ENCODE assay signal across 1 cellular context in the genomic region with DNA sequence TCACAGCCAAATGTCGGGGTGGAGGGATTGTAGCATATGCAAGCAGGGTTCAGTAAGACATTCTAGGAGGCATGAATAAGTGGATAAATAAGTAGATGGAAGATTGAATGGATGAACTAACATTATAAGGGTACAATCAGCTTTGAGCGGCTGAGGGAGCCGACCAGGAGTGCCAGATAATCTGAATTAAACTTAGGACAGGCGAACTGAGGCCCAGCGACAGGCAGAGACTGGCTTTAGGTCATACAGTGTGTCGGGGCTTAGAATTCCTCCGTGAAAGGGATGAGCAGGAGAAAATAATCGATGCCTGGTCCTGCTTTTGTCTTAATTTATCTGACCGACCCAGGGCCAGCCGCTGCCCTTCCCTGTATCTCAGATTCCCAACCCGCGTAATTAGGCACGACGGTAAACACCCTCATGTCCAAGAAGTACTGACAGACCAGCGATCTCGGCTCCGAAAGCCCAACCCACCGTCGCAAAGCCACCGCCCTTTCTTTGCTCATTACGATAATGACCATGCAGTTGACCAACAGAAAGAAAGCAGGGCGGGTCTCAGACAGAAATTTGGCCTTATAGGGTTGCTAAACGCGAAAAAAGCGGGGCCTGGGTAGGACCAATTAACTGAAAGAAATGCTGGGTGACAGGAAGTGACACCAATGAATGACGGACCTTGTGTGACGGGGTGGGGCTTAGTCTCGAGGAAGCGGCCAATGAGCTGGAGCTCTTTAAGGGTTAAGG.
TF ChIP-seq lines count a peak whose summit lies in the region.

No MANE protein-coding gene starts in this region.

TF ChIP-seq in K562, 482 proteins besides CTCF, POLR2A, EP300 and RAD21 (continues in another document):
- TF ChIP-seq NRF1 (conservative IDR thresholded peaks at IDR 0.05 in 1 of 2, IDR thresholded peaks at IDR 0.05 in 1 of 2): no peak; a peak in 1 of 4 replicates
- peak; percentile 68; the same call in 1 of the 2 replicates for TF ChIP-seq PHF8 (IDR thresholded peaks at IDR 0.05; ENCODE audit: borderline replicate concordance, low read length)
- no peak for TF ChIP-seq ZC3H11A (IDR thresholded peaks at IDR 0.05; ENCODE audit: low read depth, low read length)
- TF ChIP-seq, protein P1, sequence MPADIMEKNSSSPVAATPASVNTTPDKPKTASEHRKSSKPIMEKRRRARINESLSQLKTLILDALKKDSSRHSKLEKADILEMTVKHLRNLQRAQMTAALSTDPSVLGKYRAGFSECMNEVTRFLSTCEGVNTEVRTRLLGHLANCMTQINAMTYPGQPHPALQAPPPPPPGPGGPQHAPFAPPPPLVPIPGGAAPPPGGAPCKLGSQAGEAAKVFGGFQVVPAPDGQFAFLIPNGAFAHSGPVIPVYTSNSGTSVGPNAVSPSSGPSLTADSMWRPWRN (IDR thresholded peaks at IDR 0.05; ENCODE audit: low read depth): no peak
- no peak for TF ChIP-seq ZNF589 (CRISPR knock-in tag; IDR thresholded peaks at IDR 0.05; ENCODE audit: low read depth)
- TF ChIP-seq, protein P2, sequence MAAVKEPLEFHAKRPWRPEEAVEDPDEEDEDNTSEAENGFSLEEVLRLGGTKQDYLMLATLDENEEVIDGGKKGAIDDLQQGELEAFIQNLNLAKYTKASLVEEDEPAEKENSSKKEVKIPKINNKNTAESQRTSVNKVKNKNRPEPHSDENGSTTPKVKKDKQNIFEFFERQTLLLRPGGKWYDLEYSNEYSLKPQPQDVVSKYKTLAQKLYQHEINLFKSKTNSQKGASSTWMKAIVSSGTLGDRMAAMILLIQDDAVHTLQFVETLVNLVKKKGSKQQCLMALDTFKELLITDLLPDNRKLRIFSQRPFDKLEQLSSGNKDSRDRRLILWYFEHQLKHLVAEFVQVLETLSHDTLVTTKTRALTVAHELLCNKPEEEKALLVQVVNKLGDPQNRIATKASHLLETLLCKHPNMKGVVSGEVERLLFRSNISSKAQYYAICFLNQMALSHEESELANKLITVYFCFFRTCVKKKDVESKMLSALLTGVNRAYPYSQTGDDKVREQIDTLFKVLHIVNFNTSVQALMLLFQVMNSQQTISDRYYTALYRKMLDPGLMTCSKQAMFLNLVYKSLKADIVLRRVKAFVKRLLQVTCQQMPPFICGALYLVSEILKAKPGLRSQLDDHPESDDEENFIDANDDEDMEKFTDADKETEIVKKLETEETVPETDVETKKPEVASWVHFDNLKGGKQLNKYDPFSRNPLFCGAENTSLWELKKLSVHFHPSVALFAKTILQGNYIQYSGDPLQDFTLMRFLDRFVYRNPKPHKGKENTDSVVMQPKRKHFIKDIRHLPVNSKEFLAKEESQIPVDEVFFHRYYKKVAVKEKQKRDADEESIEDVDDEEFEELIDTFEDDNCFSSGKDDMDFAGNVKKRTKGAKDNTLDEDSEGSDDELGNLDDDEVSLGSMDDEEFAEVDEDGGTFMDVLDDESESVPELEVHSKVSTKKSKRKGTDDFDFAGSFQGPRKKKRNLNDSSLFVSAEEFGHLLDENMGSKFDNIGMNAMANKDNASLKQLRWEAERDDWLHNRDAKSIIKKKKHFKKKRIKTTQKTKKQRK (IDR thresholded peaks at IDR 0.05; ENCODE audit: borderline replicate concordance, low read depth, low read length): peak; percentile 89
- TF ChIP-seq ZBTB17 (CRISPR knock-in tag; IDR thresholded peaks at IDR 0.05): peak; percentile 78; the same call in 1 of the 2 replicates
- TF ChIP-seq, protein P3, sequence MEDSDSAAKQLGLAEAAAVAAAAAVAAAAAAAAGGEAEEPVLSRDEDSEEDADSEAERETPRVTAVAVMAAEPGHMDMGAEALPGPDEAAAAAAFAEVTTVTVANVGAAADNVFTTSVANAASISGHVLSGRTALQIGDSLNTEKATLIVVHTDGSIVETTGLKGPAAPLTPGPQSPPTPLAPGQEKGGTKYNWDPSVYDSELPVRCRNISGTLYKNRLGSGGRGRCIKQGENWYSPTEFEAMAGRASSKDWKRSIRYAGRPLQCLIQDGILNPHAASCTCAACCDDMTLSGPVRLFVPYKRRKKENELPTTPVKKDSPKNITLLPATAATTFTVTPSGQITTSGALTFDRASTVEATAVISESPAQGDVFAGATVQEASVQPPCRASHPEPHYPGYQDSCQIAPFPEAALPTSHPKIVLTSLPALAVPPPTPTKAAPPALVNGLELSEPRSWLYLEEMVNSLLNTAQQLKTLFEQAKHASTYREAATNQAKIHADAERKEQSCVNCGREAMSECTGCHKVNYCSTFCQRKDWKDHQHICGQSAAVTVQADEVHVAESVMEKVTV (CRISPR knock-in tag; IDR thresholded peaks at IDR 0.05): no peak
- TF ChIP-seq FIP1L1 (IDR thresholded peaks at IDR 0.05; ENCODE audit: low read depth, low read length, poor library complexity, severe bottlenecking): no peak
- TF ChIP-seq OTX1 (CRISPR knock-in tag; IDR thresholded peaks at IDR 0.05): no peak
- TF ChIP-seq PHTF2 (CRISPR knock-in tag; IDR thresholded peaks at IDR 0.05): no peak
- TF ChIP-seq RBM39 (optimal IDR thresholded peaks at IDR 0.05; ENCODE audit: low read depth, low read length): no peak
- peak; percentile 42 for TF ChIP-seq HNRNPLL (IDR thresholded peaks at IDR 0.05; ENCODE audit: low read depth, low read length, poor library complexity, severe bottlenecking)
- TF ChIP-seq DPF2 (IDR thresholded peaks at IDR 0.05): no peak
- peak; percentile 73 for TF ChIP-seq XRCC5 (IDR thresholded peaks at IDR 0.05; ENCODE audit: low read depth, low read length)
- TF ChIP-seq ERF (CRISPR knock-in tag; IDR thresholded peaks at IDR 0.05): peak; percentile 60; the same call in 1 of the 2 replicates
- TF ChIP-seq ZBTB7A (IDR thresholded peaks at IDR 0.05; ENCODE audit: borderline replicate concordance, control insufficient read depth, low read depth, low read length): no peak; the same call in 1 of the 2 replicates
- no peak for TF ChIP-seq TEAD2 (tag; IDR thresholded peaks at IDR 0.05)
- no peak; the same call in 1 of the 2 replicates for TF ChIP-seq RFX1 (IDR thresholded peaks at IDR 0.05)
- TF ChIP-seq, protein P4, sequence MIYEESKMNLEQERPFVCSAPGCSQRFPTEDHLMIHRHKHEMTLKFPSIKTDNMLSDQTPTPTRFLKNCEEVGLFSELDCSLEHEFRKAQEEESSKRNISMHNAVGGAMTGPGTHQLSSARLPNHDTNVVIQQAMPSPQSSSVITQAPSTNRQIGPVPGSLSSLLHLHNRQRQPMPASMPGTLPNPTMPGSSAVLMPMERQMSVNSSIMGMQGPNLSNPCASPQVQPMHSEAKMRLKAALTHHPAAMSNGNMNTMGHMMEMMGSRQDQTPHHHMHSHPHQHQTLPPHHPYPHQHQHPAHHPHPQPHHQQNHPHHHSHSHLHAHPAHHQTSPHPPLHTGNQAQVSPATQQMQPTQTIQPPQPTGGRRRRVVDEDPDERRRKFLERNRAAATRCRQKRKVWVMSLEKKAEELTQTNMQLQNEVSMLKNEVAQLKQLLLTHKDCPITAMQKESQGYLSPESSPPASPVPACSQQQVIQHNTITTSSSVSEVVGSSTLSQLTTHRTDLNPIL (CRISPR knock-in tag; IDR thresholded peaks at IDR 0.05): no peak
- TF ChIP-seq, protein P5, sequence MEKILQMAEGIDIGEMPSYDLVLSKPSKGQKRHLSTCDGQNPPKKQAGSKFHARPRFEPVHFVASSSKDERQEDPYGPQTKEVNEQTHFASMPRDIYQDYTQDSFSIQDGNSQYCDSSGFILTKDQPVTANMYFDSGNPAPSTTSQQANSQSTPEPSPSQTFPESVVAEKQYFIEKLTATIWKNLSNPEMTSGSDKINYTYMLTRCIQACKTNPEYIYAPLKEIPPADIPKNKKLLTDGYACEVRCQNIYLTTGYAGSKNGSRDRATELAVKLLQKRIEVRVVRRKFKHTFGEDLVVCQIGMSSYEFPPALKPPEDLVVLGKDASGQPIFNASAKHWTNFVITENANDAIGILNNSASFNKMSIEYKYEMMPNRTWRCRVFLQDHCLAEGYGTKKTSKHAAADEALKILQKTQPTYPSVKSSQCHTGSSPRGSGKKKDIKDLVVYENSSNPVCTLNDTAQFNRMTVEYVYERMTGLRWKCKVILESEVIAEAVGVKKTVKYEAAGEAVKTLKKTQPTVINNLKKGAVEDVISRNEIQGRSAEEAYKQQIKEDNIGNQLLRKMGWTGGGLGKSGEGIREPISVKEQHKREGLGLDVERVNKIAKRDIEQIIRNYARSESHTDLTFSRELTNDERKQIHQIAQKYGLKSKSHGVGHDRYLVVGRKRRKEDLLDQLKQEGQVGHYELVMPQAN (IDR thresholded peaks at IDR 0.05; ENCODE audit: borderline replicate concordance): peak; percentile 51; the same call in 1 of the 2 replicates
- TF ChIP-seq TCF3 (CRISPR knock-in tag; IDR thresholded peaks at IDR 0.05): peak; percentile 56
- TF ChIP-seq NFYB (IDR thresholded peaks at IDR 0.05; ENCODE audit: extremely low read depth, insufficient read length): peak; percentile 62
- TF ChIP-seq ZNF668 (CRISPR knock-in tag; IDR thresholded peaks at IDR 0.05): no peak
- TF ChIP-seq, protein P6, sequence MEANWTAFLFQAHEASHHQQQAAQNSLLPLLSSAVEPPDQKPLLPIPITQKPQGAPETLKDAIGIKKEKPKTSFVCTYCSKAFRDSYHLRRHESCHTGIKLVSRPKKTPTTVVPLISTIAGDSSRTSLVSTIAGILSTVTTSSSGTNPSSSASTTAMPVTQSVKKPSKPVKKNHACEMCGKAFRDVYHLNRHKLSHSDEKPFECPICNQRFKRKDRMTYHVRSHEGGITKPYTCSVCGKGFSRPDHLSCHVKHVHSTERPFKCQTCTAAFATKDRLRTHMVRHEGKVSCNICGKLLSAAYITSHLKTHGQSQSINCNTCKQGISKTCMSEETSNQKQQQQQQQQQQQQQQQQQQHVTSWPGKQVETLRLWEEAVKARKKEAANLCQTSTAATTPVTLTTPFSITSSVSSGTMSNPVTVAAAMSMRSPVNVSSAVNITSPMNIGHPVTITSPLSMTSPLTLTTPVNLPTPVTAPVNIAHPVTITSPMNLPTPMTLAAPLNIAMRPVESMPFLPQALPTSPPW (CRISPR knock-in tag; IDR thresholded peaks at IDR 0.05): no peak; the same call in 1 of the 2 replicates
- TF ChIP-seq, protein P7, sequence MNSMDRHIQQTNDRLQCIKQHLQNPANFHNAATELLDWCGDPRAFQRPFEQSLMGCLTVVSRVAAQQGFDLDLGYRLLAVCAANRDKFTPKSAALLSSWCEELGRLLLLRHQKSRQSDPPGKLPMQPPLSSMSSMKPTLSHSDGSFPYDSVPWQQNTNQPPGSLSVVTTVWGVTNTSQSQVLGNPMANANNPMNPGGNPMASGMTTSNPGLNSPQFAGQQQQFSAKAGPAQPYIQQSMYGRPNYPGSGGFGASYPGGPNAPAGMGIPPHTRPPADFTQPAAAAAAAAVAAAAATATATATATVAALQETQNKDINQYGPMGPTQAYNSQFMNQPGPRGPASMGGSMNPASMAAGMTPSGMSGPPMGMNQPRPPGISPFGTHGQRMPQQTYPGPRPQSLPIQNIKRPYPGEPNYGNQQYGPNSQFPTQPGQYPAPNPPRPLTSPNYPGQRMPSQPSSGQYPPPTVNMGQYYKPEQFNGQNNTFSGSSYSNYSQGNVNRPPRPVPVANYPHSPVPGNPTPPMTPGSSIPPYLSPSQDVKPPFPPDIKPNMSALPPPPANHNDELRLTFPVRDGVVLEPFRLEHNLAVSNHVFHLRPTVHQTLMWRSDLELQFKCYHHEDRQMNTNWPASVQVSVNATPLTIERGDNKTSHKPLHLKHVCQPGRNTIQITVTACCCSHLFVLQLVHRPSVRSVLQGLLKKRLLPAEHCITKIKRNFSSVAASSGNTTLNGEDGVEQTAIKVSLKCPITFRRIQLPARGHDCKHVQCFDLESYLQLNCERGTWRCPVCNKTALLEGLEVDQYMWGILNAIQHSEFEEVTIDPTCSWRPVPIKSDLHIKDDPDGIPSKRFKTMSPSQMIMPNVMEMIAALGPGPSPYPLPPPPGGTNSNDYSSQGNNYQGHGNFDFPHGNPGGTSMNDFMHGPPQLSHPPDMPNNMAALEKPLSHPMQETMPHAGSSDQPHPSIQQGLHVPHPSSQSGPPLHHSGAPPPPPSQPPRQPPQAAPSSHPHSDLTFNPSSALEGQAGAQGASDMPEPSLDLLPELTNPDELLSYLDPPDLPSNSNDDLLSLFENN (IDR thresholded peaks at IDR 0.05; ENCODE audit: low read depth in 2 of 2, low read length in 2 of 2): peak in 1 of 2 experiments; percentile 53; a peak in 2 of 4 replicates
- TF ChIP-seq FOXM1 (IDR thresholded peaks at IDR 0.05; ENCODE audit: low read depth): peak; percentile 61; the same call in 1 of the 2 replicates
- no peak; the same call in 1 of the 2 replicates for TF ChIP-seq FOXM1 (CRISPR knock-in tag; IDR thresholded peaks at IDR 0.05; ENCODE audit: low read depth)
- TF ChIP-seq, protein P8, sequence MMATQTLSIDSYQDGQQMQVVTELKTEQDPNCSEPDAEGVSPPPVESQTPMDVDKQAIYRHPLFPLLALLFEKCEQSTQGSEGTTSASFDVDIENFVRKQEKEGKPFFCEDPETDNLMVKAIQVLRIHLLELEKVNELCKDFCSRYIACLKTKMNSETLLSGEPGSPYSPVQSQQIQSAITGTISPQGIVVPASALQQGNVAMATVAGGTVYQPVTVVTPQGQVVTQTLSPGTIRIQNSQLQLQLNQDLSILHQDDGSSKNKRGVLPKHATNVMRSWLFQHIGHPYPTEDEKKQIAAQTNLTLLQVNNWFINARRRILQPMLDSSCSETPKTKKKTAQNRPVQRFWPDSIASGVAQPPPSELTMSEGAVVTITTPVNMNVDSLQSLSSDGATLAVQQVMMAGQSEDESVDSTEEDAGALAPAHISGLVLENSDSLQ (IDR thresholded peaks at IDR 0.05): peak; percentile 99
- no peak for TF ChIP-seq HMGN3 (IDR thresholded peaks at IDR 0.05; ENCODE audit: borderline replicate concordance, extremely low read depth, insufficient read length, low read depth, low read length)
- TF ChIP-seq POLR2AphosphoS2 (IDR thresholded peaks at IDR 0.05; ENCODE audit: low read length): peak; percentile 34; the same call in 1 of the 2 replicates
- TF ChIP-seq, protein P9, sequence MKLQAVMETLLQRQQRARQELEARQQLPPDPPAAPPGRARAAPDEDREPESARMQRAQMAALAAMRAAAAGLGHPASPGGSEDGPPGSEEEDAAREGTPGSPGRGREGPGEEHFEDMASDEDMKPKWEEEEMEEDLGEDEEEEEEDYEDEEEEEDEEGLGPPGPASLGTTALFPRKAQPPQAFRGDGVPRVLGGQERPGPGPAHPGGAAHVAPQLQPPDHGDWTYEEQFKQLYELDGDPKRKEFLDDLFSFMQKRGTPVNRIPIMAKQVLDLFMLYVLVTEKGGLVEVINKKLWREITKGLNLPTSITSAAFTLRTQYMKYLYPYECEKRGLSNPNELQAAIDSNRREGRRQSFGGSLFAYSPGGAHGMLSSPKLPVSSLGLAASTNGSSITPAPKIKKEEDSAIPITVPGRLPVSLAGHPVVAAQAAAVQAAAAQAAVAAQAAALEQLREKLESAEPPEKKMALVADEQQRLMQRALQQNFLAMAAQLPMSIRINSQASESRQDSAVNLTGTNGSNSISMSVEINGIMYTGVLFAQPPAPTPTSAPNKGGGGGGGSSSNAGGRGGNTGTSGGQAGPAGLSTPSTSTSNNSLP (IDR thresholded peaks at IDR 0.05; ENCODE audit: borderline replicate concordance, low read depth, low read length): peak; percentile 33; the same call in 1 of the 2 replicates
- TF ChIP-seq ZNF212 (CRISPR knock-in tag; IDR thresholded peaks at IDR 0.05): no peak
- TF ChIP-seq ZFX (CRISPR knock-in tag; IDR thresholded peaks at IDR 0.05): peak; percentile 74
- TF ChIP-seq HMG20A (CRISPR knock-in tag; conservative IDR thresholded peaks at IDR 0.05): no peak
